ENCODE assay signal across 18 cellular contexts in the genomic region with DNA sequence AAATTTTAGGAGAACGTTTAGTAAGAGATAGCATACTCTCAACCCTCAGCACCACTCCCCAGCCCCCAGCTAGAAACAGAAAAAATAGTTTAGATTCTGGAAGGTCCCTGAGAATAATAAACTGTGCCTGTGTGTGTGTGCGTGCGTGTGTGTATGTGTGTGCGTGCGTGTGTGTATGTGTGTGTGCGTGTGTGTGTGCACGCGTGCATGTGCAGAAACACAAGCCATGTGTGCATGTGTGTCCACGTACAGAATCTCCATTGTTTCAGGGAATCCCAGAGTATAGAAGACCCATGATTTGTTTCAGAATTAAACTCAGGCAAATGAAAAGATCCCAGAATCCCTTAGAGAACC.
"Had no signal": no experiment of that assay in that cellular context is flagged by ENCODE, and none has a peak within 500 bp of the region (broad histone marks: within the 10 kb centered on the region; RNA-seq: fewer than 3 reads in every experiment).

No MANE protein-coding gene starts in this region.

- H3K4me3 ChIP-seq: ascending aorta, breast epithelium, esophagus muscularis mucosa, lower lobe of right lung, ovary, sigmoid colon, spleen, testis had no signal

- H3K27me3 ChIP-seq: ascending aorta, esophagus muscularis mucosa, ovary, sigmoid colon, testis had no signal

- H3K4me1 ChIP-seq: breast epithelium, lower lobe of right lung, spleen, testis had no signal

- DNase-seq: activated CD4-positive, alpha-beta memory T cell treated with anti-CD3 and anti-CD28 coated beads, Interleukin-2, amount 10 ng/mL, durations not matched to agents 7 days and 5 days; activated CD4-positive, alpha-beta T cell treated with anti-CD3 and anti-CD28 coated beads for 48 hours; activated CD4-positive, CD25-positive, alpha-beta regulatory T cell; activated CD8-positive, alpha-beta memory T cell treated with anti-CD3 and anti-CD28 coated beads, Interleukin-2, amount 10 ng/mL, durations not matched to agents 7 days and 5 days; activated effector memory CD4-positive, alpha-beta T cell treated with anti-CD3 and anti-CD28 coated beads, Interleukin-2, amount 50 U/mL, for 16 hours; activated naive CD4-positive, alpha-beta T cell treated with anti-CD3 and anti-CD28 coated beads, Interleukin-2, amount 50 U/mL, for 16 hours; effector CD8-positive, alpha-beta T cell; lower lobe of right lung; midbrain; ovary; sigmoid colon; spleen; stimulated activated CD4-positive, alpha-beta T cell treated with anti-CD3 and anti-CD28 coated beads, Interleukin-4, amount 100 ng/mL, for 4 hours; testis had no signal

- H3K27ac ChIP-seq: ascending aorta, breast epithelium, esophagus muscularis mucosa, lower lobe of right lung, ovary, sigmoid colon, spleen, testis had no signal

- H3K36me3 ChIP-seq: ascending aorta, breast epithelium, lower lobe of right lung, ovary, spleen had no signal

- H3K9me3 ChIP-seq: ascending aorta, breast epithelium, esophagus muscularis mucosa, lower lobe of right lung, ovary, sigmoid colon, spleen, testis had no signal

- ATAC-seq: activated CD8-positive, alpha-beta memory T cell treated with anti-CD3 and anti-CD28 coated beads, Interleukin-2, amount 10 ng/mL, durations not matched to agents 7 days and 5 days; stimulated activated memory B cell treated with anti-CD40 and anti-IgM and Interleukin-4, amounts not matched to agents 10 μg/mL and 1 μg/mL and 100 μg/mL, for 72 hours had no signal
